In genomic region chr3:36944012-36944640, GRCh38 we compare ENCODE assay signal across 8 cellular contexts. TPM values are rescaled to one million over a fixed set of nuclear protein-coding genes. Genes with fewer than 3 reads are reported as not detected.
DNase-seq lines count a peak whose midpoint lies in the region; ATAC-seq and TF ChIP-seq lines count a peak whose summit lies in the region.

No MANE protein-coding gene starts in this region.

- peak overlapping the region; percentile 81 to 87 for H3K4me3 ChIP-seq in gastroesophageal sphincter
- H3K4me3 ChIP-seq in neural cell (ENCODE audit: low read length): peak overlapping the region; percentile 57
- H3K4me3 ChIP-seq in tibial nerve: peak overlapping the region; percentile 44 to 90 (median 73)

- H3K9me3 ChIP-seq in gastroesophageal sphincter (peaks cover 0 to 20% (median 3%) of the 10 kb centered on the region in 3 donors), neural cell (ENCODE audit: low read length) (peaks cover 18% of the 10 kb centered on the region), tibial nerve (peaks cover 0 to 22% (median 6%) of the 10 kb centered on the region in 4 donors)

- no peak for TF ChIP-seq RAD21 in neural cell (conservative IDR thresholded peaks at IDR 0.05)

- no peak overlapping the region for H3K4me2 ChIP-seq in neural cell (ENCODE audit: low read length)

- H3K27me3 ChIP-seq in gastroesophageal sphincter: no peaks in the 10 kb centered on the region
- peaks cover 24% of the 10 kb centered on the region for H3K27me3 ChIP-seq in neural cell (ENCODE audit: insufficient read depth, low read depth, low read length)
- H3K27me3 ChIP-seq in tibial nerve: peaks cover 0 to 5% of the 10 kb centered on the region in 2 donors

- ATAC-seq in HG02759 (IDR thresholded peaks at IDR 0.05; ENCODE audit: unreplicated experiment) (peak; percentile 62), gastroesophageal sphincter (peak; percentile 75)

- no peak overlapping the region for H2AFZ ChIP-seq in neural cell (ENCODE audit: low read depth, low read length)

- no peak overlapping the region for H3K9ac ChIP-seq in neural cell (ENCODE audit: low read length)

- no peak for TF ChIP-seq POLR2A in gastroesophageal sphincter (IDR thresholded peaks at IDR 0.05)
- no peak for TF ChIP-seq POLR2A in tibial nerve (IDR thresholded peaks at IDR 0.05)

- TF ChIP-seq CTCF in gastroesophageal sphincter (IDR thresholded peaks at IDR 0.05) (no peak), neural cell (IDR thresholded peaks at IDR 0.05; ENCODE audit: poor library complexity, severe bottlenecking) (no peak), tibial nerve (IDR thresholded peaks at IDR 0.05) (peak in 1 of 5 experiments; percentile 18)

- DNase-seq in NOMO-1 treated with dmso at 0.1 percent for 144 hours (lab: John Stamatoyannopoulos, UW; ENCODE audit: unreplicated experiment): peak; percentile 34
- DNase-seq in NOMO-1 treated with DMSO at 0.1 percent for 48 hours (lab: John Stamatoyannopoulos, UW; ENCODE audit: unreplicated experiment): no peak
- peak; percentile 36 for DNase-seq in NCI-H226
- DNase-seq in activated naive CD4-positive, alpha-beta T cell (lab: John Stamatoyannopoulos, UW): peak in 3 of 4 experiments; percentile 12 to 18 (median 12)
- DNase-seq in tibial nerve (ENCODE audit: low spot score in 2 of 2): peak in 1 of 2 donors; percentile 34

- H3K4me1 ChIP-seq in gastroesophageal sphincter (peaks cover 0 to 44% (median 3%) of the 10 kb centered on the region in 3 donors), tibial nerve (peaks cover 0 to 33% (median 8%) of the 10 kb centered on the region in 4 donors)

- H4K20me1 ChIP-seq in neural cell (ENCODE audit: insufficient read depth): no peaks in the 10 kb centered on the region

- H3K9me2 ChIP-seq in neural cell (ENCODE audit: insufficient read depth, low read length): no peaks in the 10 kb centered on the region

- peak overlapping the region; percentile 0 to 80 (median 73) for H3K27ac ChIP-seq in gastroesophageal sphincter
- H3K27ac ChIP-seq in neural cell (ENCODE audit: low read length): no peak overlapping the region
- H3K27ac ChIP-seq in tibial nerve: peak overlapping the region; percentile 4 to 85 (median 81)

- H3F3A ChIP-seq in neural cell (ENCODE audit: insufficient read depth, low read length, poor library complexity, severe bottlenecking): no peaks in the 10 kb centered on the region

- no peaks in the 10 kb centered on the region for H3K79me2 ChIP-seq in neural cell (replicated peaks; ENCODE audit: insufficient read depth, low read length)

- WGBS in gastroesophageal sphincter (ENCODE audit: low coverage in 1 of 2), 2 donors: 0% methylated on average over 5 of the region's 56 CpGs; no CpG with 5 or more reads in 1 of the 2 donors
- WGBS in tibial nerve, 2 donors: 0% methylated on average over 14 to 27 of the region's 56 CpGs

- H3K36me3 ChIP-seq in gastroesophageal sphincter: no peaks in the 10 kb centered on the region
- no peaks in the 10 kb centered on the region for H3K36me3 ChIP-seq in neural cell (ENCODE audit: insufficient read depth, low read length)
- H3K36me3 ChIP-seq in tibial nerve: no peaks in the 10 kb centered on the region

- TF ChIP-seq EP300 in gastroesophageal sphincter (IDR thresholded peaks at IDR 0.05): no peak
- no peak for TF ChIP-seq EP300 in neural cell (conservative IDR thresholded peaks at IDR 0.05; ENCODE audit: poor library complexity, severe bottlenecking)
- TF ChIP-seq EP300 in tibial nerve (IDR thresholded peaks at IDR 0.05): peak in 1 of 2 donors; percentile 40

TF ChIP-seq in neural cell, 6 proteins besides CTCF, POLR2A, EP300 and RAD21:
- TF ChIP-seq MXI1 (conservative IDR thresholded peaks at IDR 0.05; ENCODE audit: poor library complexity, severe bottlenecking) (no peak), REST (IDR thresholded peaks at IDR 0.05; ENCODE audit: borderline replicate concordance) (no peak), SMC3 (conservative IDR thresholded peaks at IDR 0.05; ENCODE audit: poor library complexity) (no peak), POLR2AphosphoS5 (IDR thresholded peaks at IDR 0.05) (no peak), TAF1 (IDR thresholded peaks at IDR 0.05; ENCODE audit: low read depth) (no peak), EZH2 (IDR thresholded peaks at IDR 0.05; ENCODE audit: borderline replicate concordance, insufficient read depth, low read length, poor library complexity, severe bottlenecking) (no peak)

RNA-seq across cellular contexts. Expression of gene TRANK1, which starts 0.7 kb away (rescaled TPM):
- total RNA-seq in gastroesophageal sphincter: 10 to 100 TPM in 1 of 4 donors, 1 to 10 TPM in 3; 4.9 to 12.3 (median 9.1) TPM
- 11.6 and 15.5 TPM in 2 replicates for polyA plus RNA-seq in neural cell
- 29.0 and 30.3 TPM in 2 replicates for polyA minus RNA-seq in neural cell
- total RNA-seq in tibial nerve: 10 to 100 TPM in 2 of 4 donors, 1 to 10 TPM in 2; 8.7 to 12.6 (median 10.5) TPM

RNA-seq across cellular contexts. Expression of gene EPM2AIP1, which starts 48.8 kb away (rescaled TPM):
- total RNA-seq in gastroesophageal sphincter (10 to 100 TPM in 2 of 4 donors, 1 to 10 TPM in 2; 7.6 to 20.2 (median 13.5) TPM), tibial nerve (10 to 100 TPM in 3 of 4 donors, 1 to 10 TPM in 1; 9.9 to 18.4 (median 14.8) TPM)
- 38.1 and 41.4 TPM in 2 replicates for polyA plus RNA-seq in neural cell
- 88.2 and 90.3 TPM in 2 replicates for polyA minus RNA-seq in neural cell

RNA-seq across cellular contexts. Expression of gene MLH1, which starts 49.2 kb away (rescaled TPM):
- total RNA-seq in gastroesophageal sphincter: 10 to 100 TPM; 30.7 to 39.1 (median 33.5) TPM
- polyA plus RNA-seq in neural cell: 73.7 and 76.1 TPM in 2 replicates
- polyA minus RNA-seq in neural cell: 66.4 and 74.0 TPM in 2 replicates
- 10 to 100 TPM; 28.8 to 57.2 (median 40.9) TPM for total RNA-seq in tibial nerve
